1 cellular context compared by ENCODE assay signal in the genomic region with DNA sequence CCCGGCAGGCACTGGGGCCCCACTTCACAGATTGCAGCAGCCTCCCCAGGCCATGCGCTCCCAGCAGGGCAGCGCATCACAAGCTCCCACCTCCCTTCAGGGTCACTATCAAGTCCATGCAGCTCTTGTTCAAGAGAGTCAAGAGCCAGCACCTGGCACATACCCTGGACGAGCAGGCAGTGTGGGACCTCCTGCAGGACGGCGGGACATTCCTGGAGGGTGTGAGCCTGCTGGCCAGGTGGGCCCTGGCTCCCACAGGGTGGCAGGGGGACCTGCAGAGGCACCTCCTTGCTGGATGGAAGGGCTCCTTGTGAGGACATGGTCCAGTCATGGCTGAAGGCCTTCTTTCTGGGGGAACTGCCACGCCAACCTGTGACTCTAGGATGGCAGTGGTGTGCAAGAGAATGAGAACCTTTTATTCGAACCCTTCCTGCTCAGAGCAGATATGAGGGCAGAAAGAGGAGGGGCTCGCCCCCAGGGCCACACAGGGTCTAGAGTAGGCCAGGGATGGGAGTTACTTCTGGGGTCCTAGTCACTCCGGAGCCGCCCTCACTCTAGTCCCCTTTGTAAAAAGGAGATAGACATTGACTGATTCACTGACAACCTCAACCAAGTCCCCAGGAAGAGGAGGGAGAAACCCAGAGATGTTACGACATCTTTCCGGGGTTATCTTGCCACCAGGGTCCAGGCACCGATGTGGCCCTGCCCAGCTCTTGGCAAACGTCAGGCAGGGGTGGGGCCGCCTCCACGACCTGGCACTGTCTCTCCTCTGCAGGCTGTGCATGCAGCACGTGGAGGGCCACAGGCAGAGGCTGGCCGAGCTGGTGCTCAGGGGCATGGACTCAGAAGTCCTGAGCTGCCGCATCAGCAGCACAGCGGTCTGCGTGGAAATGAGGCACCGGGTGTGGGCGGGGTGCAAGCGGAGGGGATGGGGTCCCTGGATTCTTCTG.
TF ChIP-seq lines count a peak whose summit lies in the region.

No MANE protein-coding gene starts in this region.

TF ChIP-seq in HepG2, 621 proteins besides CTCF, POLR2A, EP300 and RAD21:
- TF ChIP-seq, protein P1, sequence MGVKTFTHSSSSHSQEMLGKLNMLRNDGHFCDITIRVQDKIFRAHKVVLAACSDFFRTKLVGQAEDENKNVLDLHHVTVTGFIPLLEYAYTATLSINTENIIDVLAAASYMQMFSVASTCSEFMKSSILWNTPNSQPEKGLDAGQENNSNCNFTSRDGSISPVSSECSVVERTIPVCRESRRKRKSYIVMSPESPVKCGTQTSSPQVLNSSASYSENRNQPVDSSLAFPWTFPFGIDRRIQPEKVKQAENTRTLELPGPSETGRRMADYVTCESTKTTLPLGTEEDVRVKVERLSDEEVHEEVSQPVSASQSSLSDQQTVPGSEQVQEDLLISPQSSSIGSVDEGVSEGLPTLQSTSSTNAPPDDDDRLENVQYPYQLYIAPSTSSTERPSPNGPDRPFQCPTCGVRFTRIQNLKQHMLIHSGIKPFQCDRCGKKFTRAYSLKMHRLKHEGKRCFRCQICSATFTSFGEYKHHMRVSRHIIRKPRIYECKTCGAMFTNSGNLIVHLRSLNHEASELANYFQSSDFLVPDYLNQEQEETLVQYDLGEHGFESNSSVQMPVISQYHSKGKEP (CRISPR knock-in tag; IDR thresholded peaks at IDR 0.05), result no peak
- TF ChIP-seq GABPB1 (CRISPR knock-in tag; IDR thresholded peaks at IDR 0.05) (no peak), ZNF20 (CRISPR knock-in tag; IDR thresholded peaks at IDR 0.05) (no peak), ELF3 (CRISPR knock-in tag; IDR thresholded peaks at IDR 0.05) (no peak), EED (CRISPR knock-in tag; IDR thresholded peaks at IDR 0.05) (no peak), HINFP (CRISPR knock-in tag; IDR thresholded peaks at IDR 0.05; ENCODE audit: low read depth) (no peak), CEBPB (IDR thresholded peaks at IDR 0.05; ENCODE audit: borderline replicate concordance, low read depth, low read length) (peak; percentile 40; the same call in 1 of the 2 replicates), ZNF691 (CRISPR knock-in tag; IDR thresholded peaks at IDR 0.05; ENCODE audit: borderline replicate concordance, low read depth) (no peak), KLF12 (CRISPR knock-in tag; IDR thresholded peaks at IDR 0.05; ENCODE audit: borderline replicate concordance) (no peak), KAT2B (IDR thresholded peaks at IDR 0.05; ENCODE audit: borderline replicate concordance, low read depth, low read length) (no peak), HMG20B (CRISPR knock-in tag; conservative IDR thresholded peaks at IDR 0.05) (no peak), ZNF605 (CRISPR knock-in tag; IDR thresholded peaks at IDR 0.05) (no peak)
- TF ChIP-seq, protein P2, sequence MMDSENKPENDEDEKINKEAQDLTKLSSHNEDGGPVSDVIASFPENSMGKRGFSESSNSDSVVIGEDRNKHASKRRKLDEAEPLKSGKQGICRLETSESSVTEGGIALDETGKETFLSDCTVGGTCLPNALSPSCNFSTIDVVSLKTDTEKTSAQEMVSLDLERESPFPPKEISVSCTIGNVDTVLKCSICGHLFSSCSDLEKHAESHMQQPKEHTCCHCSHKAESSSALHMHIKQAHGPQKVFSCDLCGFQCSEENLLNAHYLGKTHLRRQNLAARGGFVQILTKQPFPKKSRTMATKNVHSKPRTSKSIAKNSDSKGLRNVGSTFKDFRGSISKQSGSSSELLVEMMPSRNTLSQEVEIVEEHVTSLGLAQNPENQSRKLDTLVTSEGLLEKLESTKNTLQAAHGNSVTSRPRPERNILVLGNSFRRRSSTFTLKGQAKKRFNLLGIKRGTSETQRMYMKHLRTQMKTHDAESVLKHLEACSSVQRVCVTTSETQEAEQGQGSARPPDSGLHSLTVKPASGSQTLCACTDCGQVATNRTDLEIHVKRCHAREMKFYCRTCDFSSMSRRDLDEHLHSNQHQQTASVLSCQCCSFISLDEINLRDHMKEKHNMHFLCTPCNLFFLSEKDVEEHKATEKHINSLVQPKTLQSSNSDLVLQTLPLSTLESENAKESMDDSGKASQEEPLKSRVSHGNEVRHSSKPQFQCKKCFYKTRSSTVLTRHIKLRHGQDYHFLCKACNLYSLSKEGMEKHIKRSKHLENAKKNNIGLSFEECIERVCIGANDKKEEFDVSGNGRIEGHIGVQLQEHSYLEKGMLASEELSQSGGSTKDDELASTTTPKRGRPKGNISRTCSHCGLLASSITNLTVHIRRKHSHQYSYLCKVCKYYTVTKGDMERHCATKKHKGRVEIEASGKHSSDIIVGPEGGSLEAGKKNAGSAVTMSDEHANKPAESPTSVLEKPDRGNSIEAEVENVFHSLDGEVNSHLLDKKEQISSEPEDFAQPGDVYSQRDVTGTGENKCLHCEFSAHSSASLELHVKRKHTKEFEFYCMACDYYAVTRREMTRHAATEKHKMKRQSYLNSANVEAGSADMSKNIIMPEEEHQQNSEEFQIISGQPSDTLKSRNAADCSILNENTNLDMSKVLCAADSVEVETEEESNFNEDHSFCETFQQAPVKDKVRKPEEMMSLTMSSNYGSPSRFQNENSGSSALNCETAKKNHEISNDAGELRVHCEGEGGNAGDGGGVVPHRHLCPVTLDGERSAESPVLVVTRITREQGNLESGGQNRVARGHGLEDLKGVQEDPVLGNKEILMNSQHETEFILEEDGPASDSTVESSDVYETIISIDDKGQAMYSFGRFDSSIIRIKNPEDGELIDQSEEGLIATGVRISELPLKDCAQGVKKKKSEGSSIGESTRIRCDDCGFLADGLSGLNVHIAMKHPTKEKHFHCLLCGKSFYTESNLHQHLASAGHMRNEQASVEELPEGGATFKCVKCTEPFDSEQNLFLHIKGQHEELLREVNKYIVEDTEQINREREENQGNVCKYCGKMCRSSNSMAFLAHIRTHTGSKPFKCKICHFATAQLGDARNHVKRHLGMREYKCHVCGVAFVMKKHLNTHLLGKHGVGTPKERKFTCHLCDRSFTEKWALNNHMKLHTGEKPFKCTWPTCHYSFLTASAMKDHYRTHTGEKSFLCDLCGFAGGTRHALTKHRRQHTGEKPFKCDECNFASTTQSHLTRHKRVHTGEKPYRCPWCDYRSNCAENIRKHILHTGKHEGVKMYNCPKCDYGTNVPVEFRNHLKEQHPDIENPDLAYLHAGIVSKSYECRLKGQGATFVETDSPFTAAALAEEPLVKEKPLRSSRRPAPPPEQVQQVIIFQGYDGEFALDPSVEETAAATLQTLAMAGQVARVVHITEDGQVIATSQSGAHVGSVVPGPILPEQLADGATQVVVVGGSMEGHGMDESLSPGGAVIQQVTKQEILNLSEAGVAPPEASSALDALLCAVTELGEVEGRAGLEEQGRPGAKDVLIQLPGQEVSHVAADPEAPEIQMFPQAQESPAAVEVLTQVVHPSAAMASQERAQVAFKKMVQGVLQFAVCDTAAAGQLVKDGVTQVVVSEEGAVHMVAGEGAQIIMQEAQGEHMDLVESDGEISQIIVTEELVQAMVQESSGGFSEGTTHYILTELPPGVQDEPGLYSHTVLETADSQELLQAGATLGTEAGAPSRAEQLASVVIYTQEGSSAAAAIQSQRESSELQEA (CRISPR knock-in tag; IDR thresholded peaks at IDR 0.05; ENCODE audit: not compliant biosample characterization), result peak; percentile 74
